In the genomic region with DNA sequence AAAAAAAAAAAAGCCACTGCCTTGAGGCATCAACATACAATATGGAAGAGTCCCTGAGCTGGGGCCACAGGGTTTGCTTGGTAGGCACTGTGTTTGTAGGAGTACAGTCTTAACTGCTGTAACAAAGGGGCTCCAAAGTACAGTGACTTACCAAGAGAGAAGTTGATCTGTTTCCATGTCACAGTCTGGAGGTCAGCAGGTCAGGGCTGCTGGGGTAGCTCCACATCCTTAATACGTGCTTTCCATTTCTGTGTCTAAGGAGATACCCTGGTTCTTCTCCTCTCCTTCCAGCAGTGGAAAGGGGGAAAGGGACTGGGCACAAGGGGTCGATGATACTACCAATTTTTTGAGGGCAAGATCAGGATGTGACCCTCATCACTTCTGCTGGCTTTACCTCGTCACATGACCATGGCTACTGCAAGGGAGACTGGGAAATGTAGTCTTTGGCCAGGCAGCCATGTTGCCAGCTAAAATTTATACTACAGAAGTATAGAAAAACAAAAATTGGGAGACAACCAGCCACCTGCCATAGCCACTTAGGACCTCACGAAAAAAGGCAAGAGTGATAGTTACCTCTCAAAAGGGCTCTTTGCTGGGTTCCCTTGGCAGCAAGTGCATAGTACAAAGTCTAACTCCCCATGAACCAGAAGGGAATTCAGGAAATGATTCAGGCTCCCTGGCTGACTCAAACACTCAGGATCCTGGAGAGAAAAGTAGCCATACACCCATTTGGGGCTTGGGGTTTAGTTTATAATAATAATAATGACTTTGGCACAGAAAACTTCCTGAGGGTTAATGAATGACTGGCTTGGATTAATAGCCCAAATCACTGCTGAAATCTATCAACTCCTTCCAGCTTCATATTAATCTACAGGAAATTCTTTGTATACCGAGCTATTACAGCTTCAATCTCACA, we compare ENCODE assay signal across 1 cellular context.
TF ChIP-seq lines count a peak whose summit lies in the region.

No MANE protein-coding gene starts in this region.

TF ChIP-seq in HepG2, 621 proteins besides CTCF, POLR2A, EP300 and RAD21 (continued from another document and continues in another):
- TF ChIP-seq, protein P1, sequence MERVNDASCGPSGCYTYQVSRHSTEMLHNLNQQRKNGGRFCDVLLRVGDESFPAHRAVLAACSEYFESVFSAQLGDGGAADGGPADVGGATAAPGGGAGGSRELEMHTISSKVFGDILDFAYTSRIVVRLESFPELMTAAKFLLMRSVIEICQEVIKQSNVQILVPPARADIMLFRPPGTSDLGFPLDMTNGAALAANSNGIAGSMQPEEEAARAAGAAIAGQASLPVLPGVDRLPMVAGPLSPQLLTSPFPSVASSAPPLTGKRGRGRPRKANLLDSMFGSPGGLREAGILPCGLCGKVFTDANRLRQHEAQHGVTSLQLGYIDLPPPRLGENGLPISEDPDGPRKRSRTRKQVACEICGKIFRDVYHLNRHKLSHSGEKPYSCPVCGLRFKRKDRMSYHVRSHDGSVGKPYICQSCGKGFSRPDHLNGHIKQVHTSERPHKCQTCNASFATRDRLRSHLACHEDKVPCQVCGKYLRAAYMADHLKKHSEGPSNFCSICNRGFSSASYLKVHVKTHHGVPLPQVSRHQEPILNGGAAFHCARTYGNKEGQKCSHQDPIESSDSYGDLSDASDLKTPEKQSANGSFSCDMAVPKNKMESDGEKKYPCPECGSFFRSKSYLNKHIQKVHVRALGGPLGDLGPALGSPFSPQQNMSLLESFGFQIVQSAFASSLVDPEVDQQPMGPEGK (CRISPR knock-in tag; IDR thresholded peaks at IDR 0.05), result no peak
- TF ChIP-seq ZNF878 (CRISPR knock-in tag; IDR thresholded peaks at IDR 0.05) (no peak), NR2F1 (CRISPR knock-in tag; IDR thresholded peaks at IDR 0.05) (peak; percentile 82 to 85; a peak in 3 of 4 replicates), ZNF383 (CRISPR knock-in tag; IDR thresholded peaks at IDR 0.05; ENCODE audit: borderline replicate concordance) (no peak), TBX3 (IDR thresholded peaks at IDR 0.05; ENCODE audit: borderline replicate concordance) (no peak), ERF (CRISPR knock-in tag; IDR thresholded peaks at IDR 0.05) (no peak), ZNF776 (CRISPR knock-in tag; IDR thresholded peaks at IDR 0.05) (no peak), ZNF605 (CRISPR knock-in tag; IDR thresholded peaks at IDR 0.05) (no peak), CAMTA2 (CRISPR knock-in tag; IDR thresholded peaks at IDR 0.05; ENCODE audit: borderline replicate concordance) (no peak), EHMT2 (IDR thresholded peaks at IDR 0.05; ENCODE audit: borderline replicate concordance, low read depth, low read length) (peak; percentile 38; the same call in 1 of the 2 replicates), ZNF382 (CRISPR knock-in tag; IDR thresholded peaks at IDR 0.05; ENCODE audit: borderline replicate concordance) (no peak), DNMT3B (CRISPR knock-in tag; conservative IDR thresholded peaks at IDR 0.05) (no peak), REPIN1 (CRISPR knock-in tag; IDR thresholded peaks at IDR 0.05; ENCODE audit: borderline replicate concordance, low read depth) (no peak), ZNF160 (CRISPR knock-in tag; IDR thresholded peaks at IDR 0.05) (no peak), ZBTB42 (CRISPR knock-in tag; IDR thresholded peaks at IDR 0.05) (no peak), NPAS2 (CRISPR knock-in tag; IDR thresholded peaks at IDR 0.05; ENCODE audit: borderline replicate concordance) (no peak), MEIS1 (CRISPR knock-in tag; IDR thresholded peaks at IDR 0.05; ENCODE audit: borderline replicate concordance) (no peak), TEAD3 (CRISPR knock-in tag; optimal IDR thresholded peaks at IDR 0.05; ENCODE audit: borderline replicate concordance) (no peak), SMAD3 (CRISPR knock-in tag; IDR thresholded peaks at IDR 0.05) (no peak), ZNF672 (CRISPR knock-in tag; IDR thresholded peaks at IDR 0.05) (no peak), ZNF205 (CRISPR knock-in tag; IDR thresholded peaks at IDR 0.05) (no peak), ZNF703 (CRISPR knock-in tag; IDR thresholded peaks at IDR 0.05; ENCODE audit: borderline replicate concordance) (no peak), ZNF7 (CRISPR knock-in tag; IDR thresholded peaks at IDR 0.05) (no peak), ZC3H13 (CRISPR knock-in tag; IDR thresholded peaks at IDR 0.05) (no peak), ZNF30 (CRISPR knock-in tag; IDR thresholded peaks at IDR 0.05) (no peak), NFKB2 (CRISPR knock-in tag; IDR thresholded peaks at IDR 0.05; ENCODE audit: borderline replicate concordance) (no peak), ZNF530 (CRISPR knock-in tag; IDR thresholded peaks at IDR 0.05; ENCODE audit: low read depth) (no peak), ELF1 (CRISPR knock-in tag; IDR thresholded peaks at IDR 0.05) (peak; percentile 52; the same call in 1 of the 2 replicates), ZNF572 (CRISPR knock-in tag; IDR thresholded peaks at IDR 0.05) (no peak), ZNF17 (CRISPR knock-in tag; IDR thresholded peaks at IDR 0.05) (no peak), SOX6 (IDR thresholded peaks at IDR 0.05) (no peak), SOX6 (CRISPR knock-in tag; IDR thresholded peaks at IDR 0.05) (no peak), TAF15 (IDR thresholded peaks at IDR 0.05; ENCODE audit: low read depth, low read length, poor library complexity, severe bottlenecking) (no peak), ZNF567 (CRISPR knock-in tag; IDR thresholded peaks at IDR 0.05; ENCODE audit: borderline replicate concordance) (no peak)
- TF ChIP-seq, protein P2, sequence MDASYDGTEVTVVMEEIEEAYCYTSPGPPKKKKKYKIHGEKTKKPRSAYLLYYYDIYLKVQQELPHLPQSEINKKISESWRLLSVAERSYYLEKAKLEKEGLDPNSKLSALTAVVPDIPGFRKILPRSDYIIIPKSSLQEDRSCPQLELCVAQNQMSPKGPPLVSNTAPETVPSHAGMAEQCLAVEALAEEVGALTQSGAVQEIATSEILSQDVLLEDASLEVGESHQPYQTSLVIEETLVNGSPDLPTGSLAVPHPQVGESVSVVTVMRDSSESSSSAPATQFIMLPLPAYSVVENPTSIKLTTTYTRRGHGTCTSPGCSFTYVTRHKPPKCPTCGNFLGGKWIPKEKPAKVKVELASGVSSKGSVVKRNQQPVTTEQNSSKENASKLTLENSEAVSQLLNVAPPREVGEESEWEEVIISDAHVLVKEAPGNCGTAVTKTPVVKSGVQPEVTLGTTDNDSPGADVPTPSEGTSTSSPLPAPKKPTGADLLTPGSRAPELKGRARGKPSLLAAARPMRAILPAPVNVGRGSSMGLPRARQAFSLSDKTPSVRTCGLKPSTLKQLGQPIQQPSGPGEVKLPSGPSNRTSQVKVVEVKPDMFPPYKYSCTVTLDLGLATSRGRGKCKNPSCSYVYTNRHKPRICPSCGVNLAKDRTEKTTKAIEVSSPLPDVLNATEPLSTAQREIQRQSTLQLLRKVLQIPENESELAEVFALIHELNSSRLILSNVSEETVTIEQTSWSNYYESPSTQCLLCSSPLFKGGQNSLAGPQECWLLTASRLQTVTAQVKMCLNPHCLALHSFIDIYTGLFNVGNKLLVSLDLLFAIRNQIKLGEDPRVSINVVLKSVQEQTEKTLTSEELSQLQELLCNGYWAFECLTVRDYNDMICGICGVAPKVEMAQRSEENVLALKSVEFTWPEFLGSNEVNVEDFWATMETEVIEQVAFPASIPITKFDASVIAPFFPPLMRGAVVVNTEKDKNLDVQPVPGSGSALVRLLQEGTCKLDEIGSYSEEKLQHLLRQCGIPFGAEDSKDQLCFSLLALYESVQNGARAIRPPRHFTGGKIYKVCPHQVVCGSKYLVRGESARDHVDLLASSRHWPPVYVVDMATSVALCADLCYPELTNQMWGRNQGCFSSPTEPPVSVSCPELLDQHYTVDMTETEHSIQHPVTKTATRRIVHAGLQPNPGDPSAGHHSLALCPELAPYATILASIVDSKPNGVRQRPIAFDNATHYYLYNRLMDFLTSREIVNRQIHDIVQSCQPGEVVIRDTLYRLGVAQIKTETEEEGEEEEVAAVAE (CRISPR knock-in tag; IDR thresholded peaks at IDR 0.05; ENCODE audit: borderline replicate concordance), result no peak
- TF ChIP-seq, protein P3, sequence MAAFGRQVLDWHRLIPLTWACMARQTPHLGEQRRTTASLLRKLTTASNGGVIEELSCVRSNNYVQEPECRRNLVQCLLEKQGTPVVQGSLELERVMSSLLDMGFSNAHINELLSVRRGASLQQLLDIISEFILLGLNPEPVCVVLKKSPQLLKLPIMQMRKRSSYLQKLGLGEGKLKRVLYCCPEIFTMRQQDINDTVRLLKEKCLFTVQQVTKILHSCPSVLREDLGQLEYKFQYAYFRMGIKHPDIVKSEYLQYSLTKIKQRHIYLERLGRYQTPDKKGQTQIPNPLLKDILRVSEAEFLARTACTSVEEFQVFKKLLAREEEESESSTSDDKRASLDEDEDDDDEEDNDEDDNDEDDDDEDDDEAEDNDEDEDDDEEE (CRISPR knock-in tag; IDR thresholded peaks at IDR 0.05), result no peak
- TF ChIP-seq, protein P4, sequence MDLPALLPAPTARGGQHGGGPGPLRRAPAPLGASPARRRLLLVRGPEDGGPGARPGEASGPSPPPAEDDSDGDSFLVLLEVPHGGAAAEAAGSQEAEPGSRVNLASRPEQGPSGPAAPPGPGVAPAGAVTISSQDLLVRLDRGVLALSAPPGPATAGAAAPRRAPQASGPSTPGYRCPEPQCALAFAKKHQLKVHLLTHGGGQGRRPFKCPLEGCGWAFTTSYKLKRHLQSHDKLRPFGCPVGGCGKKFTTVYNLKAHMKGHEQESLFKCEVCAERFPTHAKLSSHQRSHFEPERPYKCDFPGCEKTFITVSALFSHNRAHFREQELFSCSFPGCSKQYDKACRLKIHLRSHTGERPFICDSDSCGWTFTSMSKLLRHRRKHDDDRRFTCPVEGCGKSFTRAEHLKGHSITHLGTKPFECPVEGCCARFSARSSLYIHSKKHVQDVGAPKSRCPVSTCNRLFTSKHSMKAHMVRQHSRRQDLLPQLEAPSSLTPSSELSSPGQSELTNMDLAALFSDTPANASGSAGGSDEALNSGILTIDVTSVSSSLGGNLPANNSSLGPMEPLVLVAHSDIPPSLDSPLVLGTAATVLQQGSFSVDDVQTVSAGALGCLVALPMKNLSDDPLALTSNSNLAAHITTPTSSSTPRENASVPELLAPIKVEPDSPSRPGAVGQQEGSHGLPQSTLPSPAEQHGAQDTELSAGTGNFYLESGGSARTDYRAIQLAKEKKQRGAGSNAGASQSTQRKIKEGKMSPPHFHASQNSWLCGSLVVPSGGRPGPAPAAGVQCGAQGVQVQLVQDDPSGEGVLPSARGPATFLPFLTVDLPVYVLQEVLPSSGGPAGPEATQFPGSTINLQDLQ (CRISPR knock-in tag; IDR thresholded peaks at IDR 0.05), result no peak
- TF ChIP-seq, protein P5, sequence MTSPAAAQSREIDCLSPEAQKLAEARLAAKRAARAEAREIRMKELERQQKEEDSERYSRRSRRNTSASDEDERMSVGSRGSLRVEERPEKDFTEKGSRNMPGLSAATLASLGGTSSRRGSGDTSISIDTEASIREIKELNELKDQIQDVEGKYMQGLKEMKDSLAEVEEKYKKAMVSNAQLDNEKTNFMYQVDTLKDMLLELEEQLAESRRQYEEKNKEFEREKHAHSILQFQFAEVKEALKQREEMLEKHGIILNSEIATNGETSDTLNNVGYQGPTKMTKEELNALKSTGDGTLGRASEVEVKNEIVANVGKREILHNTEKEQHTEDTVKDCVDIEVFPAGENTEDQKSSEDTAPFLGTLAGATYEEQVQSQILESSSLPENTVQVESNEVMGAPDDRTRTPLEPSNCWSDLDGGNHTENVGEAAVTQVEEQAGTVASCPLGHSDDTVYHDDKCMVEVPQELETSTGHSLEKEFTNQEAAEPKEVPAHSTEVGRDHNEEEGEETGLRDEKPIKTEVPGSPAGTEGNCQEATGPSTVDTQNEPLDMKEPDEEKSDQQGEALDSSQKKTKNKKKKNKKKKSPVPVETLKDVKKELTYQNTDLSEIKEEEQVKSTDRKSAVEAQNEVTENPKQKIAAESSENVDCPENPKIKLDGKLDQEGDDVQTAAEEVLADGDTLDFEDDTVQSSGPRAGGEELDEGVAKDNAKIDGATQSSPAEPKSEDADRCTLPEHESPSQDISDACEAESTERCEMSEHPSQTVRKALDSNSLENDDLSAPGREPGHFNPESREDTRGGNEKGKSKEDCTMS (CRISPR knock-in tag; conservative IDR thresholded peaks at IDR 0.05), result no peak
- TF ChIP-seq, protein P6, sequence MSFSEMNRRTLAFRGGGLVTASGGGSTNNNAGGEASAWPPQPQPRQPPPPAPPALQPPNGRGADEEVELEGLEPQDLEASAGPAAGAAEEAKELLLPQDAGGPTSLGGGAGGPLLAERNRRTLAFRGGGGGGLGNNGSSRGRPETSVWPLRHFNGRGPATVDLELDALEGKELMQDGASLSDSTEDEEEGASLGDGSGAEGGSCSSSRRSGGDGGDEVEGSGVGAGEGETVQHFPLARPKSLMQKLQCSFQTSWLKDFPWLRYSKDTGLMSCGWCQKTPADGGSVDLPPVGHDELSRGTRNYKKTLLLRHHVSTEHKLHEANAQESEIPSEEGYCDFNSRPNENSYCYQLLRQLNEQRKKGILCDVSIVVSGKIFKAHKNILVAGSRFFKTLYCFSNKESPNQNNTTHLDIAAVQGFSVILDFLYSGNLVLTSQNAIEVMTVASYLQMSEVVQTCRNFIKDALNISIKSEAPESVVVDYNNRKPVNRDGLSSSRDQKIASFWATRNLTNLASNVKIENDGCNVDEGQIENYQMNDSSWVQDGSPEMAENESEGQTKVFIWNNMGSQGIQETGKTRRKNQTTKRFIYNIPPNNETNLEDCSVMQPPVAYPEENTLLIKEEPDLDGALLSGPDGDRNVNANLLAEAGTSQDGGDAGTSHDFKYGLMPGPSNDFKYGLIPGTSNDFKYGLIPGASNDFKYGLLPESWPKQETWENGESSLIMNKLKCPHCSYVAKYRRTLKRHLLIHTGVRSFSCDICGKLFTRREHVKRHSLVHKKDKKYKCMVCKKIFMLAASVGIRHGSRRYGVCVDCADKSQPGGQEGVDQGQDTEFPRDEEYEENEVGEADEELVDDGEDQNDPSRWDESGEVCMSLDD (CRISPR knock-in tag; IDR thresholded peaks at IDR 0.05; ENCODE audit: borderline replicate concordance), result no peak
- TF ChIP-seq, protein P7, sequence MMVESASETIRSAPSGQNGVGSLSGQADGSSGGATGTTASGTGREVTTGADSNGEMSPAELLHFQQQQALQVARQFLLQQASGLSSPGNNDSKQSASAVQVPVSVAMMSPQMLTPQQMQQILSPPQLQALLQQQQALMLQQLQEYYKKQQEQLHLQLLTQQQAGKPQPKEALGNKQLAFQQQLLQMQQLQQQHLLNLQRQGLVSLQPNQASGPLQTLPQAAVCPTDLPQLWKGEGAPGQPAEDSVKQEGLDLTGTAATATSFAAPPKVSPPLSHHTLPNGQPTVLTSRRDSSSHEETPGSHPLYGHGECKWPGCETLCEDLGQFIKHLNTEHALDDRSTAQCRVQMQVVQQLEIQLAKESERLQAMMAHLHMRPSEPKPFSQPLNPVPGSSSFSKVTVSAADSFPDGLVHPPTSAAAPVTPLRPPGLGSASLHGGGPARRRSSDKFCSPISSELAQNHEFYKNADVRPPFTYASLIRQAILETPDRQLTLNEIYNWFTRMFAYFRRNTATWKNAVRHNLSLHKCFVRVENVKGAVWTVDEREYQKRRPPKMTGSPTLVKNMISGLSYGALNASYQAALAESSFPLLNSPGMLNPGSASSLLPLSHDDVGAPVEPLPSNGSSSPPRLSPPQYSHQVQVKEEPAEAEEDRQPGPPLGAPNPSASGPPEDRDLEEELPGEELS (CRISPR knock-in tag; IDR thresholded peaks at IDR 0.05), result no peak
- TF ChIP-seq, protein P8, sequence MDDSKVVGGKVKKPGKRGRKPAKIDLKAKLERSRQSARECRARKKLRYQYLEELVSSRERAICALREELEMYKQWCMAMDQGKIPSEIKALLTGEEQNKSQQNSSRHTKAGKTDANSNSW (CRISPR knock-in tag; IDR thresholded peaks at IDR 0.05; ENCODE audit: borderline replicate concordance), result no peak
- TF ChIP-seq, protein P9, sequence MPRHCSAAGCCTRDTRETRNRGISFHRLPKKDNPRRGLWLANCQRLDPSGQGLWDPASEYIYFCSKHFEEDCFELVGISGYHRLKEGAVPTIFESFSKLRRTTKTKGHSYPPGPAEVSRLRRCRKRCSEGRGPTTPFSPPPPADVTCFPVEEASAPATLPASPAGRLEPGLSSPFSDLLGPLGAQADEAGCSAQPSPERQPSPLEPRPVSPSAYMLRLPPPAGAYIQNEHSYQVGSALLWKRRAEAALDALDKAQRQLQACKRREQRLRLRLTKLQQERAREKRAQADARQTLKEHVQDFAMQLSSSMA (CRISPR knock-in tag; IDR thresholded peaks at IDR 0.05), result no peak
